24 cellular contexts compared by ENCODE assay signal in the genomic region with DNA sequence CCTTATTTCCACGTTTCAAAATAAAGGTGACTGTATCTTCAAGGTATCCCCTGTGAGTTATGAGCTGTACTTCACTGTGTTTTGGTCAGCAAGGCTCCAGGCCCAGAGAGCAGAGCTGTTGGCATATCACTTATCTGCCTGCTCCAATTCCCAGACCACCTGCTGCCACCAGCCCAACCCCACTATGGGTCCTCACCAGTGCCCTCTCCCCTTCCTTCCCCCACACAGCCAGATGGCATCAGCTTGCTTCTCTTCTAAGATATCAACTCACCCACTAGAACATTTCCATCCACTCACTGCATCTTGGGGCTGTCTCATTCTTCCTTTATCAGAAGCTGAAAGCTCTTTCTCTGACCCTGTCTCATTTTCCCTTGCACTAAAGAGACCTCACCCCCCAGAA.
DNase-seq lines count a peak whose midpoint lies in the region; ATAC-seq and TF ChIP-seq lines count a peak whose summit lies in the region.
"Had no signal": no experiment of that assay in that cellular context is flagged by ENCODE, and none has a peak within 500 bp of the region (broad histone marks: within the 10 kb centered on the region; RNA-seq: fewer than 3 reads in every experiment).

No MANE protein-coding gene starts in this region.

- no peak overlapping the region for H2BK120ac ChIP-seq in trophoblast cell (ENCODE audit: insufficient read depth, low read length, poor library complexity)

- H3K4ac ChIP-seq in trophoblast cell (ENCODE audit: low read depth, low read length): no peak overlapping the region

- H2AK5ac ChIP-seq in trophoblast cell (ENCODE audit: low read length): no peak overlapping the region

- no peaks in the 10 kb centered on the region for H3K4me1 ChIP-seq in trophoblast cell (ENCODE audit: control insufficient read depth in 1 of 2, insufficient read depth in 2 of 2, low read length in 2 of 2)
- H3K4me1 ChIP-seq: BLaER1, HAP-1 had no signal

- H2BK12ac ChIP-seq in trophoblast cell (ENCODE audit: low read length): no peak overlapping the region

- H3K4me2 ChIP-seq in trophoblast cell (ENCODE audit: low read length): no peak overlapping the region
- H3K4me2 ChIP-seq: BLaER1 had no signal

- H4K91ac ChIP-seq in trophoblast cell (ENCODE audit: low read depth, low read length): no peak overlapping the region

- WGBS in trophoblast cell (ENCODE audit: extremely low coverage, insufficient coverage, insufficient read length): no CpG with 5 or more reads among the region's 1 CpG

- H3K36me3 ChIP-seq in trophoblast cell (ENCODE audit: control insufficient read depth in 1 of 2, insufficient read depth in 2 of 2, low read length in 2 of 2): no peaks in the 10 kb centered on the region
- H3K36me3 ChIP-seq: BLaER1, HAP-1 had no signal

- TF ChIP-seq CTCF in dorsolateral prefrontal cortex (IDR thresholded peaks at IDR 0.05 in 54 of 56, conservative IDR thresholded peaks at IDR 0.05 in 2 of 56; ENCODE audit: low read depth in 1 of 56, partially characterized antibody in 56 of 56): no peak

- H3K27ac ChIP-seq in dorsolateral prefrontal cortex (peak overlapping the region in 52 of 59 donors; percentile 49 to 98 (median 87)), trophoblast cell (ENCODE audit: low read depth, low read length) (no peak overlapping the region)
- H3K27ac ChIP-seq: BLaER1, RWPE1 had no signal

- no peaks in the 10 kb centered on the region for H3K9me3 ChIP-seq in trophoblast cell (ENCODE audit: insufficient read depth, low read depth, low read length)
- H3K9me3 ChIP-seq: BLaER1, HAP-1 had no signal

- H3K79me2 ChIP-seq in trophoblast cell (ENCODE audit: control insufficient read depth, insufficient read depth, low read length, poor library complexity): no peaks in the 10 kb centered on the region

- H4K8ac ChIP-seq in trophoblast cell (ENCODE audit: low read depth, low read length): no peak overlapping the region

- no peak overlapping the region for H2BK5ac ChIP-seq in trophoblast cell (ENCODE audit: low read depth, low read length, poor library complexity)

- intact Hi-C loops in dorsolateral prefrontal cortex (cut with DNase I): loop anchor here in 1 of 2 donors (10.0 kb wide), 2 partner anchors 48 to 448 kb away; no protein-coding TSS in a partner anchor

- in situ Hi-C loops in G401 (cut with HindIII; ENCODE audit: low sequenced_read_pairs): no loop called here

- H3K4me3 ChIP-seq in dorsolateral prefrontal cortex (no peak overlapping the region), trophoblast cell (ENCODE audit: low read depth, low read length) (no peak overlapping the region)
- H3K4me3 ChIP-seq: BLaER1, HAP-1, K562 had no signal

- no peak overlapping the region for H2AFZ ChIP-seq in trophoblast cell (ENCODE audit: insufficient read depth, low read length, poor library complexity)

- no peak overlapping the region for H3K23ac ChIP-seq in trophoblast cell (ENCODE audit: low read length)

- no peaks in the 10 kb centered on the region for H3K27me3 ChIP-seq in dorsolateral prefrontal cortex
- no peaks in the 10 kb centered on the region for H3K27me3 ChIP-seq in trophoblast cell (ENCODE audit: insufficient read depth, low read length)
- H3K27me3 ChIP-seq: BLaER1 had no signal

- ATAC-seq in HG02840 (IDR thresholded peaks at IDR 0.05; ENCODE audit: low FRiP score, unreplicated experiment): no peak
- no peak for ATAC-seq in GM19324 (IDR thresholded peaks at IDR 0.05; ENCODE audit: low FRiP score, unreplicated experiment)
- ATAC-seq: K562, Panc1 had no signal

- no peaks in the 10 kb centered on the region for H3K79me1 ChIP-seq in trophoblast cell (ENCODE audit: low read length)

- H3K9ac ChIP-seq in trophoblast cell (ENCODE audit: low read length): no peak overlapping the region
- H3K9ac ChIP-seq: BLaER1 had no signal

- H3K18ac ChIP-seq in trophoblast cell (ENCODE audit: low read length): no peak overlapping the region

- peak; percentile 52 for DNase-seq in G401 (ENCODE audit: low spot score)
- peak; percentile 68 for DNase-seq in NCI-H524 treated with DMSO at 0.1 percent for 48 hours (lab: John Stamatoyannopoulos, UW)
- DNase-seq in dorsolateral prefrontal cortex: no peak
- DNase-seq in medulla oblongata (ENCODE audit: extremely low spot score): peak; percentile 27
- no peak for DNase-seq in OCI-M2 (lab: John Stamatoyannopoulos, UW; ENCODE audit: unreplicated experiment)
- no peak for DNase-seq in trophoblast cell
- DNase-seq: CD4-positive, alpha-beta T cell; GDM1; GOT3; HFFc6; MV-4-11; NCI-H1105; NCI-H1436 treated with DMSO at 0.1 percent for 48 hours; NCI-H187 treated with DMSO at 0.1 percent for 48 hours; NCI-H446; NCI-H69; SHP77 treated with DMSO at 0.1 percent for 48 hours had no signal

- no peak overlapping the region for H3K14ac ChIP-seq in trophoblast cell (ENCODE audit: low read length)

- H4K12ac ChIP-seq in trophoblast cell (ENCODE audit: low read depth, low read length): no peak overlapping the region

Comparison
In these comparisons a context has a peak if more than half of its experiments do, and no peak if none do; other contexts are left out.
1. DNase-seq: peak in G401 (single experiment), NCI-H524 treated with DMSO at 0.1 percent for 48 hours (single experiment) and medulla oblongata (single experiment); none in dorsolateral prefrontal cortex (0 of 10), OCI-M2 (single experiment) and trophoblast cell (0 of 2).